In genomic region chr21:43818685-43819084, GRCh38 we compare ENCODE assay signal across 25 cellular contexts. TPM values are rescaled to one million over a fixed set of nuclear protein-coding genes. Genes with fewer than 3 reads are reported as not detected.
A peak's percentile ranks its signal among the peaks of the same experiment; 100 is the strongest.
DNase-seq lines count a peak whose midpoint lies in the region; ATAC-seq, FAIRE-seq and TF ChIP-seq lines count a peak whose summit lies in the region.
"Had no signal": no experiment of that assay in that cellular context is flagged by ENCODE, and none has a peak within 500 bp of the region (broad histone marks: within the 10 kb centered on the region; RNA-seq: fewer than 3 reads in every experiment).

No MANE protein-coding gene starts in this region.

- no peak overlapping the region for H3K4ac ChIP-seq in IMR-90 (ENCODE audit: low read depth, low read length)

- no peak for TF ChIP-seq RAD21 in IMR-90 (IDR thresholded peaks at IDR 0.05; ENCODE audit: low read length)

- H3K4me2 ChIP-seq in IMR-90 (ENCODE audit: low read depth, low read length) (no peak overlapping the region), OCI-LY7 (ENCODE audit: low read length) (peak overlapping the region; percentile 62)

- in situ Hi-C loops in IMR-90 (cut with MboI; ENCODE audit: low sequenced_read_pairs) = no loop called here

- intact Hi-C loops in CD14-positive monocyte (cut with micrococcal nuclease) = loop anchor here in 1 of 2 donors (10.0 kb wide), 1 partner anchor 116 kb away; no protein-coding TSS in a partner anchor
- intact Hi-C loops in IMR-90 (cut with micrococcal nuclease) = no loop called here
- intact Hi-C loops in OCI-LY7 (cut with micrococcal nuclease; ENCODE audit: unreplicated experiment) = no loop called here
- intact Hi-C loops in kidney (cut with DNase I) = no loop called here

- no peaks in the 10 kb centered on the region; the same call in 1 of the 2 replicates for H3K27me3 ChIP-seq in IMR-90 (ENCODE audit: control insufficient read depth, insufficient read depth, low read length)

- peaks cover 0 to 9% (median 5%) of the 10 kb centered on the region in 7 donors for H3K9me3 Mint-ChIP-seq in CD14-positive monocyte
- H3K9me3 Mint-ChIP-seq in activated T-cell treated with anti-CD3 and anti-CD28 coated beads, Interleukin-2, amount 50 U/mL, for 24 hours = peaks cover 5% of the 10 kb centered on the region
- H3K9me3 Mint-ChIP-seq: CD4-positive, alpha-beta T cell had no signal

- H2AFZ ChIP-seq in IMR-90 (replicated peaks; ENCODE audit: low read length, poor library complexity) (peak overlapping the region; percentile 29), OCI-LY7 (ENCODE audit: low read length) (peak overlapping the region; percentile 36; the same call in 1 of the 2 replicates)

- H3K36me3 Mint-ChIP-seq in CD14-positive monocyte = no peaks in the 10 kb centered on the region
- H3K36me3 Mint-ChIP-seq in activated T-cell treated with anti-CD3 and anti-CD28 coated beads, Interleukin-2, amount 50 U/mL, for 24 hours (ENCODE audit: low read depth) = peaks cover 5% of the 10 kb centered on the region
- H3K36me3 Mint-ChIP-seq: natural killer cell treated with Interleukin-12 subunit alpha and Interleukin-12 subunit beta and Interleukin-15 and Interleukin-18, amount 100 ng/mL, for 72 hours had no signal

- H4K5ac ChIP-seq in IMR-90 (ENCODE audit: low read depth, low read length) = no peak overlapping the region

- H2AK9ac ChIP-seq in IMR-90 (replicated peaks; ENCODE audit: low read depth, low read length, poor library complexity) = no peak overlapping the region

- H3K27me3 Mint-ChIP-seq in CD14-positive monocyte (ENCODE audit: low read depth in 3 of 3) = peaks cover 0 to 6% (median 0%) of the 10 kb centered on the region in 3 donors
- H3K27me3 Mint-ChIP-seq in activated T-cell treated with anti-CD3 and anti-CD28 coated beads, Interleukin-2, amount 50 U/mL, for 24 hours = no peaks in the 10 kb centered on the region
- H3K27me3 Mint-ChIP-seq: CD4-positive, alpha-beta T cell had no signal

- H3K36me3 ChIP-seq in IMR-90 (ENCODE audit: control insufficient read depth, insufficient read depth, low read length) (no peaks in the 10 kb centered on the region), OCI-LY7 (ENCODE audit: insufficient read depth, low read length) (no peaks in the 10 kb centered on the region), kidney (ENCODE audit: control insufficient read depth in 1 of 2, insufficient read depth in 2 of 2, low read length in 2 of 2) (no peaks in the 10 kb centered on the region)

- H2BK15ac ChIP-seq in IMR-90 (ENCODE audit: low read depth, low read length) = no peak overlapping the region

- H3K79me1 ChIP-seq in IMR-90 (ENCODE audit: low read depth in 1 of 2, low read length in 2 of 2) = no peaks in the 10 kb centered on the region

- no peak for DNase-seq in CD14-positive monocyte (ENCODE audit: low spot score)
- DNase-seq in IMR-90 = no peak
- DNase-seq in OCI-LY7 (ENCODE audit: low spot score) = peak; percentile 39
- DNase-seq in kidney = peak; percentile 14
- DNase-seq in occipital lobe (lab: John Stamatoyannopoulos, UW) = no peak
- DNase-seq in activated T-cell treated with anti-CD3 and anti-CD28 coated beads, Interleukin-2, amount 50 U/mL, for 24 hours = no peak
- DNase-seq in cortex of kidney (lab: John Stamatoyannopoulos, UW) = no peak
- DNase-seq: activated B cell treated with CpG ODN at 0.5 μM for 24 hours; activated CD8-positive, alpha-beta T cell treated with anti-CD3 and anti-CD28 coated beads, Interleukin-2, amount 10 ng/mL, durations not matched to agents 7 days and 5 days; activated naive CD4-positive, alpha-beta T cell; activated T-cell treated with anti-CD3 and anti-CD28 coated beads, Interleukin-2, amount 50 U/mL, for 1 hour; CD4-positive, alpha-beta T cell; central memory CD4-positive, alpha-beta T cell; DMS53; foreskin melanocyte; GOT3; NCI-H1436 treated with DMSO at 0.1 percent for 48 hours; NCI-H2171; NCI-H526 treated with DMSO at 0.1 percent for 48 hours; SHP77 treated with DMSO at 0.1 percent for 48 hours; T-helper 2 cell had no signal

- H3K4me1 ChIP-seq in IMR-90 (ENCODE audit: control insufficient read depth, insufficient read depth, low read length) (no peaks in the 10 kb centered on the region), OCI-LY7 (ENCODE audit: insufficient read depth, low read length, poor library complexity, severe bottlenecking) (peaks cover 31% of the 10 kb centered on the region), kidney (ENCODE audit: control insufficient read depth in 1 of 2, insufficient read depth in 1 of 2, low read depth in 1 of 2, low read length in 2 of 2) (peaks cover 0 to 3% of the 10 kb centered on the region in 2 donors)

- ATAC-seq in IMR-90 (ENCODE audit: low read depth) (no peak), HG03378 (IDR thresholded peaks at IDR 0.05; ENCODE audit: unreplicated experiment) (no peak)
- ATAC-seq: activated CD8-positive, alpha-beta T cell treated with anti-CD3 and anti-CD28 coated beads, Interleukin-2, amount 10 ng/mL, durations not matched to agents 7 days and 5 days; natural killer cell treated with Interleukin-12 subunit alpha and Interleukin-12 subunit beta and Interleukin-15 and Interleukin-18, amount 100 ng/mL, for 72 hours; stimulated activated effector memory CD8-positive, alpha-beta T cell treated with anti-CD3 and anti-CD28 coated beads, Interleukin-12 subunit alpha, Interleukin-12 subunit beta, amount 100 ng/mL, for 72 hours had no signal

- H4K20me1 ChIP-seq in IMR-90 (ENCODE audit: insufficient read depth, low read length) = no peaks in the 10 kb centered on the region
- no peaks in the 10 kb centered on the region for H4K20me1 ChIP-seq in OCI-LY7 (ENCODE audit: insufficient read depth, low read length)

- H3K27ac ChIP-seq in IMR-90 (ENCODE audit: insufficient read depth, low read length) (no peak overlapping the region), OCI-LY7 (ENCODE audit: low read depth, low read length, poor library complexity, severe bottlenecking) (peak overlapping the region; percentile 39), kidney (ENCODE audit: low read depth in 2 of 2, low read length in 2 of 2) (no peak overlapping the region)

- peaks cover 62% of the 10 kb centered on the region for H3K4me1 Mint-ChIP-seq in CD14-positive monocyte
- H3K4me1 Mint-ChIP-seq in activated T-cell treated with anti-CD3 and anti-CD28 coated beads, Interleukin-2, amount 50 U/mL, for 24 hours (ENCODE audit: low read depth) = peaks cover 4% of the 10 kb centered on the region

- TF ChIP-seq POLR2A in IMR-90 (IDR thresholded peaks at IDR 0.05; ENCODE audit: low read depth, low read length) = no peak

- no peaks in the 10 kb centered on the region for H3K9me2 ChIP-seq in OCI-LY7 (ENCODE audit: insufficient read depth, low read length)

- WGBS in IMR-90 (ENCODE audit: extremely low coverage in 2 of 2, insufficient read length in 1 of 2), 2 experiments = no CpG with 5 or more reads among the region's 3 CpGs

- H3K4me3 Mint-ChIP-seq in CD14-positive monocyte = peak overlapping the region; percentile 13 to 73
- no peak overlapping the region for H3K4me3 Mint-ChIP-seq in activated T-cell treated with anti-CD3 and anti-CD28 coated beads, Interleukin-2, amount 50 U/mL, for 24 hours
- H3K4me3 Mint-ChIP-seq: activated B cell treated with CpG ODN at 0.5 μM for 24 hours; activated CD8-positive, alpha-beta T cell treated with anti-CD3 and anti-CD28 coated beads, Interleukin-2, amount 10 ng/mL, durations not matched to agents 7 days and 5 days; CD4-positive, alpha-beta T cell; natural killer cell treated with Interleukin-12 subunit alpha and Interleukin-12 subunit beta and Interleukin-15 and Interleukin-18, amount 100 ng/mL, for 72 hours; stimulated activated effector memory CD8-positive, alpha-beta T cell treated with anti-CD3 and anti-CD28 coated beads, Interleukin-12 subunit alpha, Interleukin-12 subunit beta, amount 100 ng/mL, for 72 hours had no signal

- H2BK20ac ChIP-seq in IMR-90 (ENCODE audit: low read depth, low read length) = no peak overlapping the region

- H2AK5ac ChIP-seq in IMR-90 (ENCODE audit: low read depth, low read length) = no peak overlapping the region

- no peak overlapping the region for H3K14ac ChIP-seq in IMR-90 (replicated peaks; ENCODE audit: low read depth, low read length)

- no peak overlapping the region for H3K56ac ChIP-seq in IMR-90 (ENCODE audit: extremely low read depth, insufficient read depth, low read length)

- no peak overlapping the region for H3K23ac ChIP-seq in IMR-90 (ENCODE audit: low read depth, low read length)

- CTCF ChIA-PET in IMR-90 (lab: Yijun Ruan, JAX) (no interaction called here), OCI-LY7 (lab: Charles Lee; ENCODE audit: unreplicated experiment) (interaction anchor here (0.8 kb wide), 1 partner anchor 18 kb away, joined by 3 read pairs; no protein-coding TSS in a partner anchor)

- no peak overlapping the region for H3K9ac ChIP-seq in IMR-90 (ENCODE audit: low read depth, low read length)
- no peak overlapping the region for H3K9ac ChIP-seq in kidney (ENCODE audit: low read length in 2 of 2)

- no peak overlapping the region for H3K4me3 ChIP-seq in IMR-90 (ENCODE audit: insufficient read depth, low read depth, low read length)
- H3K4me3 ChIP-seq in OCI-LY7 (ENCODE audit: low read depth, low read length, poor library complexity, severe bottlenecking) = peak overlapping the region; percentile 35
- H3K4me3 ChIP-seq in kidney (ENCODE audit: low read length in 2 of 2) = no peak overlapping the region

- no peak overlapping the region for H2BK5ac ChIP-seq in IMR-90 (ENCODE audit: low read depth, low read length, poor library complexity, severe bottlenecking)

- POLR2A ChIA-PET in IMR-90 (lab: Charles Lee; ENCODE audit: unreplicated experiment) = no interaction called here
- POLR2A ChIA-PET in OCI-LY7 (lab: Charles Lee) = interaction anchor here (0.7 to 1.8 kb wide), 4 partner anchors 18 to 74 kb away, joined by 3 to 6 read pairs (median 4); no protein-coding TSS in a partner anchor

- BruUV-seq in IMR-90 (replicated peaks; lab: Mats Ljungman, UMichigan) = no TSS peak
- BruUV-seq in OCI-LY7 (replicated peaks; lab: Mats Ljungman, UMichigan) = no TSS peak

- no peak overlapping the region for H4K8ac ChIP-seq in IMR-90 (ENCODE audit: low read depth in 2 of 2, low read length in 2 of 2)

- TF ChIP-seq CTCF in CD14-positive monocyte (IDR thresholded peaks at IDR 0.05) (no peak), IMR-90 (conservative IDR thresholded peaks at IDR 0.05; ENCODE audit: low read depth, low read length) (no peak), OCI-LY7 (conservative IDR thresholded peaks at IDR 0.05; ENCODE audit: low read length) (no peak), kidney (IDR thresholded peaks at IDR 0.05; ENCODE audit: borderline replicate concordance, extremely low read depth, insufficient read depth) (no peak)

- dilution Hi-C loops in IMR-90 (cut with HindIII; ENCODE audit: low sequenced_read_pairs, unreplicated experiment) = no loop called here

- H2BK120ac ChIP-seq in IMR-90 (ENCODE audit: low read depth, low read length) = no peak overlapping the region

- H3K27ac Mint-ChIP-seq in CD14-positive monocyte = peak overlapping the region; percentile 87 to 95 (median 91)
- no peak overlapping the region for H3K27ac Mint-ChIP-seq in activated T-cell treated with anti-CD3 and anti-CD28 coated beads, Interleukin-2, amount 50 U/mL, for 24 hours
- H3K27ac Mint-ChIP-seq: activated B cell treated with CpG ODN at 0.5 μM for 24 hours; activated CD8-positive, alpha-beta T cell treated with anti-CD3 and anti-CD28 coated beads, Interleukin-2, amount 10 ng/mL, durations not matched to agents 7 days and 5 days; CD4-positive, alpha-beta T cell; natural killer cell treated with Interleukin-12 subunit alpha and Interleukin-12 subunit beta and Interleukin-15 and Interleukin-18, amount 100 ng/mL, for 72 hours; progenitor cell of endocrine pancreas; stimulated activated effector memory CD8-positive, alpha-beta T cell treated with anti-CD3 and anti-CD28 coated beads, Interleukin-12 subunit alpha, Interleukin-12 subunit beta, amount 100 ng/mL, for 72 hours had no signal

- H3K9me1 ChIP-seq in IMR-90 (ENCODE audit: insufficient read depth, low read length) = no peaks in the 10 kb centered on the region

- FAIRE-seq in kidney (lab: Jason Lieb, UNC) = no peak

- no peak overlapping the region for H4K91ac ChIP-seq in IMR-90 (ENCODE audit: insufficient read depth, low read depth, low read length)

- H3K18ac ChIP-seq in IMR-90 (ENCODE audit: low read depth, low read length) = no peak overlapping the region

- no peaks in the 10 kb centered on the region for H3K79me2 ChIP-seq in OCI-LY7 (ENCODE audit: insufficient read depth, low read depth, low read length)

- H3K9me3 ChIP-seq in IMR-90 (ENCODE audit: control insufficient read depth, insufficient read depth, low read length) (peaks cover 10% of the 10 kb centered on the region), OCI-LY7 (ENCODE audit: low read length) (no peaks in the 10 kb centered on the region), kidney (ENCODE audit: control insufficient read depth in 1 of 2, low read length in 2 of 2) (peaks cover 0 to 7% of the 10 kb centered on the region in 2 donors)

RNA-seq across cellular contexts. Expression of gene RRP1, which starts 29.3 kb away (rescaled TPM):
- polyA plus RNA-seq in CD14-positive monocyte (1 to 10 TPM; 2.7 to 4.6 TPM), IMR-90 (2012; rRNA removed) (18.1 and 20.2 TPM in 2 replicates), kidney (ENCODE audit: insufficient read depth, low read depth, low replicate concordance) (12.9 TPM)
- total RNA-seq in IMR-90 (2012; rRNA removed) (18.3 and 23.3 TPM in 2 replicates), OCI-LY7 (2022) (46.1 and 55.0 TPM in 2 replicates), kidney (18.7 TPM), occipital lobe (14.0 TPM)
- 12.4 and 18.5 TPM in 2 replicates for polyA plus RNA-seq in IMR-90 (2012; cell fraction: cytosol; rRNA removed)
- polyA plus RNA-seq in IMR-90 (2012; cell fraction: nucleus; rRNA removed; ENCODE audit: low replicate concordance) = 28.8 and 33.8 TPM in 2 replicates
- 45.2 and 50.3 TPM in 2 replicates for total RNA-seq in OCI-LY7 (2014; rRNA removed; shearing (Covaris generic))

RNA-seq across cellular contexts. Expression of gene CSTB, which starts 42.6 kb away (rescaled TPM):
- polyA plus RNA-seq in CD14-positive monocyte = 100 to 1,000 TPM; 115 to 120 TPM
- 6.1 and 6.9 TPM in 2 replicates for total RNA-seq in IMR-90 (2012; rRNA removed)
- polyA plus RNA-seq in IMR-90 (2012; rRNA removed) = 71.7 and 87.4 TPM in 2 replicates
- polyA plus RNA-seq in IMR-90 (2012; cell fraction: cytosol; rRNA removed) = 31.9 and 61.6 TPM in 2 replicates
- 16.5 and 24.5 TPM in 2 replicates for polyA plus RNA-seq in IMR-90 (2012; cell fraction: nucleus; rRNA removed; ENCODE audit: low replicate concordance)
- total RNA-seq in OCI-LY7 (2014; rRNA removed; shearing (Covaris generic)) = 12.5 and 15.6 TPM in 2 replicates
- total RNA-seq in OCI-LY7 (2022) = 26.7 and 33.3 TPM in 2 replicates
- total RNA-seq in kidney = 74.5 TPM
- polyA plus RNA-seq in kidney (ENCODE audit: insufficient read depth, low read depth, low replicate concordance) = 97.8 TPM
- 7.5 TPM for total RNA-seq in occipital lobe

RNA-seq across cellular contexts. Expression of gene AGPAT3, which starts 46.3 kb away (rescaled TPM):
- 10 to 100 TPM; 24.9 to 26.2 TPM for polyA plus RNA-seq in CD14-positive monocyte
- 24.2 and 27.1 TPM in 2 replicates for total RNA-seq in IMR-90 (2012; rRNA removed)
- 36.2 and 38.7 TPM in 2 replicates for polyA plus RNA-seq in IMR-90 (2012; rRNA removed)
- 32.1 and 32.6 TPM in 2 replicates for polyA plus RNA-seq in IMR-90 (2012; cell fraction: cytosol; rRNA removed)
- polyA plus RNA-seq in IMR-90 (2012; cell fraction: nucleus; rRNA removed; ENCODE audit: low replicate concordance) = 48.7 and 55.4 TPM in 2 replicates
- total RNA-seq in OCI-LY7 (2014; rRNA removed; shearing (Covaris generic)) = 9.2 and 10.3 TPM in 2 replicates
- 27.0 and 33.4 TPM in 2 replicates for total RNA-seq in OCI-LY7 (2022)
- total RNA-seq in kidney = 86.2 TPM
- polyA plus RNA-seq in kidney (ENCODE audit: insufficient read depth, low read depth, low replicate concordance) = 40.3 TPM
- 34.9 TPM for total RNA-seq in occipital lobe

Comparison
In these comparisons a context has a peak if more than half of its experiments do, and no peak if none do; other contexts are left out.
1. DNase-seq: peak in OCI-LY7 (single experiment) and kidney (single experiment); none in CD14-positive monocyte (single experiment), IMR-90 (single experiment), occipital lobe (single experiment), activated T-cell treated with anti-CD3 and anti-CD28 coated beads, Interleukin-2, amount 50 U/mL, for 24 hours (single experiment) and cortex of kidney (single experiment).